In genomic region chr1:202888204-202888506, GRCh38 we compare ENCODE assay signal across 8 cellular contexts. TPM values are rescaled to one million over a fixed set of nuclear protein-coding genes. Genes with fewer than 3 reads are reported as not detected.
DNase-seq lines count a peak whose midpoint lies in the region; ATAC-seq and TF ChIP-seq lines count a peak whose summit lies in the region.

No MANE protein-coding gene starts in this region.

- no peaks in the 10 kb centered on the region for H3K9me3 ChIP-seq in DOHH2 (ENCODE audit: control insufficient read depth, insufficient read depth, low read length)
- no peaks in the 10 kb centered on the region for H3K9me3 ChIP-seq in OCI-LY3 (ENCODE audit: insufficient read depth, low read length)
- H3K9me3 ChIP-seq in endodermal cell (ENCODE audit: control insufficient read depth, low read length): no peaks in the 10 kb centered on the region
- H3K9me3 ChIP-seq in neuron (ENCODE audit: low read length): no peaks in the 10 kb centered on the region

- no peaks in the 10 kb centered on the region for H3K9me3 Mint-ChIP-seq in endodermal cell

- no peaks in the 10 kb centered on the region for H3K9me2 ChIP-seq in DOHH2 (replicated peaks; ENCODE audit: control insufficient read depth, low read length)

- no peaks in the 10 kb centered on the region for H3K27me3 Mint-ChIP-seq in endodermal cell (ENCODE audit: insufficient read depth)

- H3K9ac ChIP-seq in OCI-LY3 (ENCODE audit: low read length) (peak overlapping the region; percentile 76), endodermal cell (ENCODE audit: extremely low read depth, low read length, poor library complexity, severe bottlenecking) (peak overlapping the region; percentile 74)

- peak overlapping the region; percentile 80 for H3K4me3 Mint-ChIP-seq in endodermal cell

- H3K4me1 Mint-ChIP-seq in endodermal cell: peaks cover 16% of the 10 kb centered on the region

- H3K79me2 ChIP-seq in DOHH2 (ENCODE audit: control insufficient read depth, low read length): peaks cover 39% of the 10 kb centered on the region
- H3K79me2 ChIP-seq in OCI-LY3 (ENCODE audit: low read length): peaks cover 3% of the 10 kb centered on the region; the same call in 1 of the 2 replicates

- H3K27me3 ChIP-seq in DOHH2 (ENCODE audit: control insufficient read depth, low read length) (no peaks in the 10 kb centered on the region), OCI-LY3 (ENCODE audit: low read depth, low read length) (no peaks in the 10 kb centered on the region), endodermal cell (ENCODE audit: control insufficient read depth, insufficient read depth, low read length, poor library complexity, severe bottlenecking) (no peaks in the 10 kb centered on the region), neuron (ENCODE audit: insufficient read depth, low read length) (no peaks in the 10 kb centered on the region)

- ATAC-seq in HG03135 (IDR thresholded peaks at IDR 0.05; ENCODE audit: unreplicated experiment) (no peak), HG03108 (IDR thresholded peaks at IDR 0.05; ENCODE audit: unreplicated experiment) (no peak), HG03378 (IDR thresholded peaks at IDR 0.05; ENCODE audit: unreplicated experiment) (no peak)

- no peaks in the 10 kb centered on the region for H4K20me1 ChIP-seq in DOHH2 (ENCODE audit: control insufficient read depth, insufficient read depth, low read depth, low read length)
- H4K20me1 ChIP-seq in OCI-LY3 (ENCODE audit: insufficient read depth, low read length): no peaks in the 10 kb centered on the region

- peaks cover 14% of the 10 kb centered on the region for H3K4me1 ChIP-seq in DOHH2 (ENCODE audit: control insufficient read depth, low read length)
- H3K4me1 ChIP-seq in OCI-LY3 (ENCODE audit: low read length): peaks cover 11% of the 10 kb centered on the region
- no peaks in the 10 kb centered on the region for H3K4me1 ChIP-seq in endodermal cell (ENCODE audit: control insufficient read depth, insufficient read depth, low read length)
- H3K4me1 ChIP-seq in neuron (ENCODE audit: insufficient read depth, low read length): peaks cover 15% of the 10 kb centered on the region

- H3K4me3 ChIP-seq in DOHH2 (ENCODE audit: low read length) (peak overlapping the region; percentile 83), OCI-LY3 (ENCODE audit: low read length) (peak overlapping the region; percentile 81), endodermal cell (ENCODE audit: low read length) (peak overlapping the region; percentile 100), neuron (ENCODE audit: low read length) (peak overlapping the region; percentile 99)

- no peak for DNase-seq in endodermal cell
- no peak for DNase-seq in NAMALWA (ENCODE audit: low spot score)

- H3K27ac ChIP-seq in DOHH2 (ENCODE audit: low read depth, low read length): peak overlapping the region; percentile 74
- H3K27ac ChIP-seq in OCI-LY3 (ENCODE audit: low read length): peak overlapping the region; percentile 82
- peak overlapping the region; percentile 93 for H3K27ac ChIP-seq in endodermal cell (ENCODE audit: low read depth, low read length)

- H3K4me2 ChIP-seq in DOHH2 (ENCODE audit: low read length) (peak overlapping the region; percentile 78), OCI-LY3 (ENCODE audit: low read length) (peak overlapping the region; percentile 71)

- WGBS in endodermal cell (ENCODE audit: insufficient coverage in 1 of 2, insufficient read length in 1 of 2), 2 experiments: 0 to 2% methylated on average over 4 to 8 of the region's 9 CpGs

- H3K36me3 Mint-ChIP-seq in endodermal cell (ENCODE audit: low read depth): peaks cover 13% of the 10 kb centered on the region

- TF ChIP-seq CTCF in DOHH2 (IDR thresholded peaks at IDR 0.05; ENCODE audit: low read depth, low read length, poor library complexity, severe bottlenecking): no peak
- no peak for TF ChIP-seq CTCF in OCI-LY3 (IDR thresholded peaks at IDR 0.05; ENCODE audit: low read depth, low read length)
- no peak for TF ChIP-seq CTCF in endodermal cell (conservative IDR thresholded peaks at IDR 0.05)

- peak overlapping the region; percentile 92 for H3K27ac Mint-ChIP-seq in endodermal cell

- H3F3A ChIP-seq in DOHH2 (ENCODE audit: control insufficient read depth, insufficient read depth): peaks cover 9% of the 10 kb centered on the region

- H3K36me3 ChIP-seq in DOHH2 (ENCODE audit: control insufficient read depth, low read length) (peaks cover 29% of the 10 kb centered on the region), OCI-LY3 (replicated peaks; ENCODE audit: low read depth, low read length) (peaks cover 11% of the 10 kb centered on the region), endodermal cell (ENCODE audit: control insufficient read depth, insufficient read depth, low read length) (peaks cover 26% of the 10 kb centered on the region), neuron (ENCODE audit: insufficient read depth, low read length) (peaks cover 25% of the 10 kb centered on the region)

- H2AFZ ChIP-seq in OCI-LY3 (ENCODE audit: low read depth, low read length): peak overlapping the region; percentile 78
- H2AFZ ChIP-seq in neuron (ENCODE audit: low read depth, low read length): peak overlapping the region; percentile 99

RNA-seq across cellular contexts. Expression of gene RABIF, which starts 0.8 kb away (rescaled TPM):
- total RNA-seq in endodermal cell: 1 to 10 TPM; 7.8 to 8.2 TPM
- 10.1 TPM for polyA plus RNA-seq in endodermal cell (2013, experiment 1 of 2)
- 8.5 TPM for polyA plus RNA-seq in endodermal cell (2013, experiment 2 of 2)

RNA-seq across cellular contexts. Expression of gene KLHL12, which starts 38.9 kb away (rescaled TPM):
- 10 to 100 TPM; 34.4 to 39.4 TPM for total RNA-seq in endodermal cell
- 31.4 TPM for polyA plus RNA-seq in endodermal cell (2013, experiment 1 of 2)
- polyA plus RNA-seq in endodermal cell (2013, experiment 2 of 2): 26.8 TPM
